ENCODE assay signal across 15 cellular contexts in the genomic region with DNA sequence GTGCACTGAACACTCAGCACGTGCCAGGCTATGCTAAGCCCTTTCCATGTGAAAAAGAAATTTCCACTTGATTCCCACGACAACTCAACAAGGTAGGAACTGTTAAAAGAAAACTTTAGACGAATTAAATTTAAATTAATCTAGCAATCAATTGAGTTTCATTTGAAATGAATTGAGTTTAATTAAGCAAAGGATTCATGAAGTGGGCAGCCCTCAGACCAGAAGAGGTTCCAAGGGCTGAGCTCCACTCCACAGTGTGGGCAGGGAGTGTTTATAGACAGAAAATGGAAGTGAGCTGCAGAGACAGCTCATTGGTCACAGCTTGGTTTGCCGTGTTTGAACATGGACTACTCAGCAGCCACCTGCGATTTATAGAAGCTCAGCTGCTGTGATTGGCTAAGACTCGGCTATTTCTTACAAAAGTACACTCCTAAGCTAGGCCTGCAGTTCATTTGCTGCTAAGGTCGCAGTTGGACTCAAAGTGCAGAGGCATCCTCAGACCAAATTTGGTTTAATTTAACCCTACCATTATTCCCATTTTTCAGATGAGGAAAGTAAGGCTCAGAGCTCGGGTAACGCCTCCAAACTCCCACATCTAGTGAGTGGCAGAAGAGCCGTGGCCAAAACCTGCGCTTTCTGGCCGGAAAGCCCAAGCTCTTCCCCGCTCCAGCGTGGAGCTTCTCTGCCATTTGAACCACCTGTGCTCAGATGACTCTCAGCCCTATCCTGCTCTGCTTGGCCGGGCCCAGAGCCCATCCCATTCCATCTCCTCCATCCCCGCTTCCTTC. TPM values are rescaled to one million over a fixed set of nuclear protein-coding genes. Genes with fewer than 3 reads are reported as not detected.
DNase-seq lines count a peak whose midpoint lies in the region; ATAC-seq and TF ChIP-seq lines count a peak whose summit lies in the region.
"Had no signal": no experiment of that assay in that cellular context is flagged by ENCODE, and none has a peak within 500 bp of the region (broad histone marks: within the 10 kb centered on the region; RNA-seq: fewer than 3 reads in every experiment).

No MANE protein-coding gene starts in this region.

- peaks cover 44 to 70% of the 10 kb centered on the region in 2 experiments for H3K4me1 ChIP-seq in HCT116 (ENCODE audit: control insufficient read depth in 1 of 2, insufficient read depth in 2 of 2, low read length in 2 of 2)
- H3K4me1 ChIP-seq in PC-9 (replicated peaks; ENCODE audit: insufficient read depth), result peaks cover 96% of the 10 kb centered on the region
- peaks cover 18 to 52% of the 10 kb centered on the region in 2 donors for H3K4me1 ChIP-seq in esophagus (ENCODE audit: control insufficient read depth in 2 of 2, insufficient read depth in 2 of 2, low read length in 1 of 2)
- H3K4me1 ChIP-seq in sigmoid colon, result peaks cover 0 to 65% (median 53%) of the 10 kb centered on the region in 4 donors
- H3K4me1 ChIP-seq in uterus, result peaks cover 0 to 19% of the 10 kb centered on the region in 2 donors

- CTCF ChIA-PET in HCT116 (lab: Charles Lee), result interaction anchor here (1.5 kb wide), 1 partner anchor 73 kb away, joined by 7 read pairs; no protein-coding TSS in a partner anchor
- CTCF ChIA-PET in PC-9 (lab: Charles Lee), result interaction anchor here (0.8 to 1.2 kb wide), 3 partner anchors 36 to 86 kb away, joined by 3 to 4 read pairs (median 4); no protein-coding TSS in a partner anchor

- no peak for ATAC-seq in HCT116
- ATAC-seq: stimulated activated naive B cell treated with anti-CD40 and anti-IgM and Interleukin-4, amounts not matched to agents 10 μg/mL and 1 μg/mL and 100 μg/mL, for 72 hours had no signal

- no peak for TF ChIP-seq RAD21 in HCT116 (IDR thresholded peaks at IDR 0.05; ENCODE audit: low read depth)

- peaks cover 80% of the 10 kb centered on the region for H3F3A ChIP-seq in PC-9 (ENCODE audit: insufficient read depth, low read depth)

- no peaks in the 10 kb centered on the region for H3K9me2 ChIP-seq in HCT116 (ENCODE audit: insufficient read depth)
- H3K9me2 ChIP-seq in PC-9 (ENCODE audit: insufficient read depth), result no peaks in the 10 kb centered on the region

- DNase-seq in HCT116 (ENCODE audit: low read depth, low spot score) (no peak), PC-9 (no peak), sigmoid colon (peak; percentile 43), NCI-H82 treated with DMSO at 0.1 percent for 48 hours (lab: John Stamatoyannopoulos, UW; ENCODE audit: unreplicated experiment) (no peak), uterus (no peak), HPDE6-E6E7 (ENCODE audit: extremely low spot score) (no peak), GDM1 (lab: John Stamatoyannopoulos, UW) (no peak)
- DNase-seq: foreskin melanocyte; naive B cell; NCI-H1105 treated with DMSO at 0.1 percent for 48 hours; NCI-H524; stimulated activated naive B cell treated with anti-CD40 and anti-IgM and Interleukin-4, amounts not matched to agents 10 μg/mL and 1 μg/mL and 100 μg/mL, for 72 hours had no signal

- RAD21 ChIA-PET in HCT116 (lab: Charles Lee; ENCODE audit: low non-redundant PET in 1 of 2, low total read pairs in 2 of 2, uncharacterized antibody in 2 of 2, unreplicated experiment in 2 of 2), result no interaction called here

- no peaks in the 10 kb centered on the region for H3K27me3 ChIP-seq in HCT116 (ENCODE audit: insufficient read depth, low read length)
- H3K27me3 ChIP-seq in PC-9 (ENCODE audit: insufficient read depth, low read depth), result no peaks in the 10 kb centered on the region
- no peaks in the 10 kb centered on the region for H3K27me3 ChIP-seq in esophagus (ENCODE audit: control insufficient read depth in 1 of 2, insufficient read depth in 2 of 2, low read length in 2 of 2)
- H3K27me3 ChIP-seq in sigmoid colon, result no peaks in the 10 kb centered on the region
- H3K27me3 ChIP-seq in uterus, result no peaks in the 10 kb centered on the region

- H3K79me2 ChIP-seq in HCT116 (ENCODE audit: insufficient read depth, low read length), result no peaks in the 10 kb centered on the region
- H3K79me2 ChIP-seq in PC-9 (ENCODE audit: low read depth), result peaks cover 14% of the 10 kb centered on the region

- POLR2A ChIA-PET in HCT116 (lab: Charles Lee), result interaction anchor here (1.0 kb wide), 1 partner anchor 83 kb away, joined by 3 read pairs; no protein-coding TSS in a partner anchor
- POLR2A ChIA-PET in PC-9 (lab: Charles Lee; ENCODE audit: unreplicated experiment), result interaction anchor here (0.6 to 2.9 kb wide), 10 partner anchors 29 to 533 kb away, joined by 3 to 31 read pairs (median 6); no protein-coding TSS in a partner anchor

- H3K36me3 ChIP-seq in HCT116 (ENCODE audit: control insufficient read depth in 1 of 2, insufficient read depth in 2 of 2, low read length in 2 of 2) (no peaks in the 10 kb centered on the region), PC-9 (ENCODE audit: low read depth) (no peaks in the 10 kb centered on the region), esophagus (ENCODE audit: control insufficient read depth in 2 of 2, insufficient read depth in 2 of 2, low read length in 1 of 2) (no peaks in the 10 kb centered on the region), sigmoid colon (no peaks in the 10 kb centered on the region), uterus (no peaks in the 10 kb centered on the region)

- H2AFZ ChIP-seq in HCT116 (ENCODE audit: low read depth, low read length, poor library complexity, severe bottlenecking) (no peak overlapping the region), PC-9 (no peak overlapping the region)

- H3K4me3 ChIP-seq in HCT116 (replicated peaks in 1 of 2; ENCODE audit: low read depth in 1 of 2, low read length in 2 of 2), result no peak overlapping the region
- peak overlapping the region; percentile 44; the same call in 1 of the 2 replicates for H3K4me3 ChIP-seq in PC-9
- H3K4me3 ChIP-seq in esophagus (ENCODE audit: low read depth in 1 of 2, low read length in 2 of 2), result no peak overlapping the region
- no peak overlapping the region for H3K4me3 ChIP-seq in sigmoid colon
- H3K4me3 ChIP-seq in uterus, result no peak overlapping the region
- H3K4me3 ChIP-seq: dorsolateral prefrontal cortex had no signal

- TF ChIP-seq CTCF in HCT116 (IDR thresholded peaks at IDR 0.05 in 2 of 3, conservative IDR thresholded peaks at IDR 0.05 in 1 of 3; ENCODE audit: borderline replicate concordance in 1 of 3, insufficient read depth in 1 of 3, low read depth in 2 of 3, low read length in 2 of 3) (no peak), PC-9 (conservative IDR thresholded peaks at IDR 0.05) (no peak), sigmoid colon (IDR thresholded peaks at IDR 0.05) (no peak), uterus (IDR thresholded peaks at IDR 0.05) (no peak)

- H4K20me1 ChIP-seq in HCT116 (ENCODE audit: insufficient read depth), result no peaks in the 10 kb centered on the region
- no peaks in the 10 kb centered on the region for H4K20me1 ChIP-seq in PC-9 (ENCODE audit: insufficient read depth)

- TF ChIP-seq POLR2A in HCT116 (IDR thresholded peaks at IDR 0.05; ENCODE audit: borderline replicate concordance, extremely low read depth, insufficient read depth, insufficient read length), result no peak
- TF ChIP-seq POLR2A in sigmoid colon (IDR thresholded peaks at IDR 0.05), result no peak
- TF ChIP-seq POLR2A in uterus (IDR thresholded peaks at IDR 0.05), result no peak

- H3K4me2 ChIP-seq in HCT116 (ENCODE audit: low read length) (peak overlapping the region; percentile 82), PC-9 (peak overlapping the region; percentile 86)

- H3K27ac ChIP-seq in HCT116 (ENCODE audit: low read depth, low read length) (no peak overlapping the region), PC-9 (peak overlapping the region; percentile 100), esophagus (ENCODE audit: low read depth in 2 of 2, low read length in 1 of 2) (peak overlapping the region; percentile 58 to 97), sigmoid colon (peak overlapping the region; percentile 8 to 82 (median 80)), uterus (no peak overlapping the region)

- no peaks in the 10 kb centered on the region for H3K9me3 ChIP-seq in HCT116 (ENCODE audit: control insufficient read depth in 1 of 2, insufficient read depth in 1 of 2, low read depth in 1 of 2, low read length in 2 of 2)
- H3K9me3 ChIP-seq in PC-9 (ENCODE audit: insufficient read depth, low read depth), result no peaks in the 10 kb centered on the region
- H3K9me3 ChIP-seq in esophagus (ENCODE audit: control insufficient read depth in 2 of 2, insufficient read depth in 1 of 2, low read depth in 1 of 2, low read length in 1 of 2), result no peaks in the 10 kb centered on the region
- H3K9me3 ChIP-seq in sigmoid colon, result no peaks in the 10 kb centered on the region
- no peaks in the 10 kb centered on the region for H3K9me3 ChIP-seq in uterus

- no TSS peak for BruUV-seq in HCT116 (replicated peaks; lab: Mats Ljungman, UMichigan)
- no TSS peak for BruUV-seq in PC-9 (replicated peaks; lab: Mats Ljungman, UMichigan)

- H3K9ac ChIP-seq in HCT116 (ENCODE audit: low read length), result no peak overlapping the region

- TF ChIP-seq EP300 in sigmoid colon (IDR thresholded peaks at IDR 0.05), result no peak

- intact Hi-C loops in HCT116 (cut with micrococcal nuclease), result loop anchor here (5.0 kb wide), 1 partner anchor 102 kb away; no protein-coding TSS in a partner anchor
- intact Hi-C loops in PC-9 (cut with micrococcal nuclease; ENCODE audit: unreplicated experiment), result loop anchor here (5.0 kb wide), 1 partner anchor 702 kb away; no protein-coding TSS in a partner anchor
- intact Hi-C loops in sigmoid colon (cut with DNase I), result loop anchor here (5.0 kb wide), 2 partner anchors 73 to 82 kb away; no protein-coding TSS in a partner anchor
- intact Hi-C loops in uterus (cut with DNase I; ENCODE audit: low total_unique reads), result no loop called here

- WGBS in esophagus, 2 donors, result 95 to 96% methylated on average over 16 of the region's 16 CpGs
- 79 to 92% methylated on average over 16 of the region's 16 CpGs for WGBS in sigmoid colon, 2 donors

TF ChIP-seq in HCT116, 20 proteins besides CTCF, POLR2A, EP300 and RAD21 (continues in another document):
- no peak for TF ChIP-seq CEBPB (IDR thresholded peaks at IDR 0.05; ENCODE audit: low read depth)
- TF ChIP-seq POLR2AphosphoS5 (IDR thresholded peaks at IDR 0.05; ENCODE audit: low read depth, low read length), result no peak
- no peak for TF ChIP-seq YY1 (IDR thresholded peaks at IDR 0.05; ENCODE audit: extremely low read depth, insufficient replicate concordance, low read depth, low read length)
- no peak for TF ChIP-seq TCF7L2 (IDR thresholded peaks at IDR 0.05; ENCODE audit: borderline replicate concordance, extremely low read depth, insufficient read depth, insufficient read length)
- TF ChIP-seq ZFX (IDR thresholded peaks at IDR 0.05), result no peak

RNA-seq across cellular contexts. Expression of gene CALML3, which starts 24.9 kb away (rescaled TPM):
- total RNA-seq in HCT116 (2021; ENCODE audit: unreplicated experiment) (not detected), PC-9 (2021) (not detected in 2 replicates), sigmoid colon (not detected), uterus (not detected)
- not detected in 2 replicates for polyA plus RNA-seq in HCT116 (2012)
- polyA plus RNA-seq in esophagus (100 to 1,000 TPM; 224 to 330 TPM), sigmoid colon (under 1 TPM in 1 of 3 donors, not detected in 2; 0.15 TPM)
- total RNA-seq: CD4-positive, alpha-beta T cell had no signal

RNA-seq across cellular contexts. Expression of gene CALML5, which starts 50.3 kb away (rescaled TPM):
- total RNA-seq in HCT116 (2021; ENCODE audit: unreplicated experiment) (not detected), PC-9 (2021) (3.0 and 6.3 TPM in 2 replicates), sigmoid colon (not detected), uterus (not detected)
- polyA plus RNA-seq in HCT116 (2012), result not detected in 2 replicates
- polyA plus RNA-seq in esophagus (100 to 1,000 TPM in 1 of 2 donors, 10 to 100 TPM in 1; 75.9 to 185 TPM), sigmoid colon (not detected)
- total RNA-seq: CD4-positive, alpha-beta T cell; dorsolateral prefrontal cortex had no signal

Comparison
In these comparisons a context has a peak if more than half of its experiments do, and no peak if none do; other contexts are left out.
1. H3K27ac ChIP-seq: peak in PC-9 (single experiment), esophagus (2 of 2) and sigmoid colon (4 of 4); none in HCT116 (single experiment) and uterus (0 of 2).